ENCODE assay signal across 10 cellular contexts in the genomic region with DNA sequence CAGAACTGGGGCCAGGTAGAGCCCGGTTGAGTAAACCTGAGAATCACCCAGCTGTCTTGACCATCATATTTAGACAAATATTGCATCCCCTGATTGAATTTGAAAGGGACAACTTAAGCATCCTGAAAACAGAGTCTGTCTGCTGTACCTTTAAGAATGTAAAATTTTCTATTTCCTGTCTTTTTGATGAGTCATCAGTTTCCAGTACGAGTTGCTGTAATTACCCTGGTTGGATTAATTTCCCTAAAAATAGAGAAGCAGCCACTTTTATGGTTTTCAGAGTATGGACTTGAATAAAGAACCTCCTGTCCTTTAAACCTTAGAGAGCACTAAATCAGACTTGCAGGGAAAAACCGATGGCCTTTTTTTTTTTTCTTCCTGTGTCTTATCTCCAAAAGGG.
DNase-seq lines count a peak whose midpoint lies in the region; ATAC-seq, FAIRE-seq and TF ChIP-seq lines count a peak whose summit lies in the region.
"Had no signal": no experiment of that assay in that cellular context is flagged by ENCODE, and none has a peak within 500 bp of the region (broad histone marks: within the 10 kb centered on the region; RNA-seq: fewer than 3 reads in every experiment).

No MANE protein-coding gene starts in this region.

- peak overlapping the region; percentile 88 to 93 for H3K27ac ChIP-seq in A549
- no peak overlapping the region for H3K27ac ChIP-seq in HEK293 (ENCODE audit: extremely low read depth, low read depth, low read length)
- peak overlapping the region; percentile 23 for H3K27ac ChIP-seq in foreskin keratinocyte
- no peak overlapping the region for H3K27ac ChIP-seq in suprapubic skin
- H3K27ac ChIP-seq: ascending aorta had no signal

- TF ChIP-seq POLR2A in A549 (IDR thresholded peaks at IDR 0.05; ENCODE audit: low read length) (no peak), suprapubic skin (IDR thresholded peaks at IDR 0.05) (no peak), lower leg skin (IDR thresholded peaks at IDR 0.05) (no peak)

- ATAC-seq in A549, result no peak
- ATAC-seq in SK-N-SH treated with all-trans-retinoic acid at 6 μM for 48 hours, result peak; percentile 30
- ATAC-seq in foreskin keratinocyte, result no peak
- ATAC-seq in HG02852 (IDR thresholded peaks at IDR 0.05; ENCODE audit: unreplicated experiment), result no peak
- ATAC-seq in GM18870 (IDR thresholded peaks at IDR 0.05; ENCODE audit: unreplicated experiment), result no peak

- peak overlapping the region; percentile 73 for H3K4me2 ChIP-seq in A549

- POLR2A ChIA-PET in A549 (lab: Yijun Ruan, JAX) (interaction anchor here (0.7 kb wide), 1 partner anchor 800 kb away, joined by 3 read pairs; no protein-coding TSS in a partner anchor), HEK293 (lab: Yijun Ruan, JAX) (no interaction called here)

- peak; percentile 44 to 62 for DNase-seq in A549 (ENCODE audit: low read depth in 1 of 2, low spot score in 1 of 2)
- no peak for DNase-seq in foreskin keratinocyte
- DNase-seq in suprapubic skin (ENCODE audit: low spot score in 2 of 2), result no peak
- no peak for DNase-seq in lower leg skin (ENCODE audit: low spot score in 2 of 2)

- no peak for FAIRE-seq in A549 (lab: Jason Lieb, UNC)
- FAIRE-seq: G401.6 had no signal

- TF ChIP-seq EP300 in A549 (IDR thresholded peaks at IDR 0.05) (no peak; a peak in 1 of 5 replicates), suprapubic skin (IDR thresholded peaks at IDR 0.05) (no peak)

- CTCF ChIA-PET in A549 (lab: Yijun Ruan, JAX) (interaction anchor here (1.0 to 2.5 kb wide), 3 partner anchors 9 to 180 kb away, joined by 3 to 10 read pairs (median 4); no protein-coding TSS in a partner anchor), HEK293 (lab: Yijun Ruan, JAX) (no interaction called here)

- H3K36me3 ChIP-seq in HEK293 (ENCODE audit: control insufficient read depth in 2 of 2, insufficient read depth in 1 of 2, low read length in 2 of 2), result no peaks in the 10 kb centered on the region; a peak in 1 of 3 replicates
- H3K36me3 ChIP-seq in suprapubic skin, result peaks cover 3% of the 10 kb centered on the region

- H3K4me3 ChIP-seq in A549, result no peak overlapping the region
- H3K4me3 ChIP-seq in HEK293 (ENCODE audit: low read depth, low read length), result no peak overlapping the region
- H3K4me3 ChIP-seq in suprapubic skin, result no peak overlapping the region
- no peak overlapping the region for H3K4me3 ChIP-seq in lower leg skin (ENCODE audit: low read depth, poor library complexity, severe bottlenecking)
- H3K4me3 ChIP-seq: ascending aorta had no signal

- WGBS in A549 (ENCODE audit: missing lambda C conversion rate), result 6% methylated on average over 3 of the region's 3 CpGs
- WGBS in suprapubic skin, result 34% methylated on average over 3 of the region's 3 CpGs
- 34% methylated on average over 3 of the region's 3 CpGs for WGBS in lower leg skin, 2 donors

- H3K4me1 ChIP-seq in A549 (peaks cover 56% of the 10 kb centered on the region), HEK293 (ENCODE audit: control insufficient read depth, insufficient read depth, low read length) (0 out of 2 replicates have a peak, but pooled peaks cover 4% of the 10 kb centered on the region), foreskin keratinocyte (no peaks in the 10 kb centered on the region), suprapubic skin (peaks cover 9% of the 10 kb centered on the region)

- TF ChIP-seq CTCF in A549 (IDR thresholded peaks at IDR 0.05) (no peak), HEK293 (tag by site-specific recombination; IDR thresholded peaks at IDR 0.05) (no peak), foreskin keratinocyte (conservative IDR thresholded peaks at IDR 0.05) (no peak), suprapubic skin (IDR thresholded peaks at IDR 0.05) (no peak), lower leg skin (IDR thresholded peaks at IDR 0.05) (no peak)

- H3K9me3 ChIP-seq in A549 (no peaks in the 10 kb centered on the region), HEK293 (ENCODE audit: control insufficient read depth, insufficient read depth, low read depth, low read length) (no peaks in the 10 kb centered on the region), suprapubic skin (no peaks in the 10 kb centered on the region)
- H3K9me3 ChIP-seq: ascending aorta had no signal

- no peak for TF ChIP-seq RAD21 in A549 (conservative IDR thresholded peaks at IDR 0.05 in 1 of 2, IDR thresholded peaks at IDR 0.05 in 1 of 2)

- intact Hi-C loops in lower leg skin (cut with DNase I; ENCODE audit: low total_unique reads), result no loop called here

- no peaks in the 10 kb centered on the region for H3K27me3 ChIP-seq in foreskin keratinocyte
- no peaks in the 10 kb centered on the region for H3K27me3 ChIP-seq in suprapubic skin
- H3K27me3 ChIP-seq: ascending aorta had no signal

TF ChIP-seq in A549, 52 proteins besides CTCF, POLR2A, EP300 and RAD21 (continues in another document):
- no peak for TF ChIP-seq MYC (IDR thresholded peaks at IDR 0.05; ENCODE audit: borderline replicate concordance, low read length)
- TF ChIP-seq EHMT2 (IDR thresholded peaks at IDR 0.05; ENCODE audit: low read depth), result no peak
- TF ChIP-seq MAFK (IDR thresholded peaks at IDR 0.05; ENCODE audit: partially characterized antibody), result peak; percentile 100
- no peak for TF ChIP-seq TFCP2L1 (CRISPR knock-in tag; IDR thresholded peaks at IDR 0.05)
- TF ChIP-seq SREBF2 (IDR thresholded peaks at IDR 0.05), result no peak
- no peak for TF ChIP-seq MAZ (IDR thresholded peaks at IDR 0.05; ENCODE audit: borderline replicate concordance, low read depth, low read length)
- TF ChIP-seq ZNF302 (CRISPR knock-in tag; IDR thresholded peaks at IDR 0.05), result no peak
- no peak for TF ChIP-seq ZFP36 (IDR thresholded peaks at IDR 0.05; ENCODE audit: borderline replicate concordance, partially characterized antibody)
- TF ChIP-seq PHF8 (IDR thresholded peaks at IDR 0.05; ENCODE audit: borderline replicate concordance, low read depth), result no peak
- TF ChIP-seq CHD2 (IDR thresholded peaks at IDR 0.05; ENCODE audit: low read length, partially characterized antibody), result no peak
- TF ChIP-seq, protein P1, sequence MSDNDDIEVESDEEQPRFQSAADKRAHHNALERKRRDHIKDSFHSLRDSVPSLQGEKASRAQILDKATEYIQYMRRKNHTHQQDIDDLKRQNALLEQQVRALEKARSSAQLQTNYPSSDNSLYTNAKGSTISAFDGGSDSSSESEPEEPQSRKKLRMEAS (IDR thresholded peaks at IDR 0.05), result 0 out of 2 replicates have a peak, but pooled peaks have one; percentile 5
- peak; percentile 72; the same call in 1 of the 2 replicates for TF ChIP-seq HOXA7 (CRISPR knock-in tag; IDR thresholded peaks at IDR 0.05)
- no peak for TF ChIP-seq SMC3 (IDR thresholded peaks at IDR 0.05)
- peak; percentile 55; the same call in 1 of the 2 replicates for TF ChIP-seq RFX5 (IDR thresholded peaks at IDR 0.05)

TF ChIP-seq in HEK293, 187 proteins besides CTCF, POLR2A, EP300 and RAD21:
- TF ChIP-seq ZNF521 (tag by site-specific recombination; IDR thresholded peaks at IDR 0.05) (no peak), ZNF660 (tag by site-specific recombination; IDR thresholded peaks at IDR 0.05) (0 out of 2 replicates have a peak, but pooled peaks have one; percentile 18)
- TF ChIP-seq, protein P2, sequence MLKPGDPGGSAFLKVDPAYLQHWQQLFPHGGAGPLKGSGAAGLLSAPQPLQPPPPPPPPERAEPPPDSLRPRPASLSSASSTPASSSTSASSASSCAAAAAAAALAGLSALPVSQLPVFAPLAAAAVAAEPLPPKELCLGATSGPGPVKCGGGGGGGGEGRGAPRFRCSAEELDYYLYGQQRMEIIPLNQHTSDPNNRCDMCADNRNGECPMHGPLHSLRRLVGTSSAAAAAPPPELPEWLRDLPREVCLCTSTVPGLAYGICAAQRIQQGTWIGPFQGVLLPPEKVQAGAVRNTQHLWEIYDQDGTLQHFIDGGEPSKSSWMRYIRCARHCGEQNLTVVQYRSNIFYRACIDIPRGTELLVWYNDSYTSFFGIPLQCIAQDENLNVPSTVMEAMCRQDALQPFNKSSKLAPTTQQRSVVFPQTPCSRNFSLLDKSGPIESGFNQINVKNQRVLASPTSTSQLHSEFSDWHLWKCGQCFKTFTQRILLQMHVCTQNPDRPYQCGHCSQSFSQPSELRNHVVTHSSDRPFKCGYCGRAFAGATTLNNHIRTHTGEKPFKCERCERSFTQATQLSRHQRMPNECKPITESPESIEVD (tag by site-specific recombination; IDR thresholded peaks at IDR 0.05), result 0 out of 2 replicates have a peak, but pooled peaks have one; percentile 21
TF ChIP-seq in HEK293: peak in this region for 2.

TF ChIP-seq in SK-N-SH treated with all-trans-retinoic acid at 6 μM for 48 hours, 23 proteins besides CTCF, POLR2A, EP300 and RAD21:
- TF ChIP-seq TCF4 (CRISPR knock-in tag; IDR thresholded peaks at IDR 0.05; ENCODE audit: borderline replicate concordance), result no peak
- peak; percentile 16; the same call in 1 of the 2 replicates for TF ChIP-seq ISL1 (CRISPR knock-in tag; IDR thresholded peaks at IDR 0.05)

Comparison
In these comparisons a context has a peak if more than half of its experiments do, and no peak if none do; other contexts are left out.
1. DNase-seq: peak in A549 (2 of 2); none in foreskin keratinocyte (0 of 2), suprapubic skin (0 of 2) and lower leg skin (0 of 2).
2. H3K27ac ChIP-seq: peak in A549 (2 of 2) and foreskin keratinocyte (single experiment); none in HEK293 (single experiment) and suprapubic skin (single experiment).